Comparison of ENCODE assay signal across 19 cellular contexts in the genomic region with DNA sequence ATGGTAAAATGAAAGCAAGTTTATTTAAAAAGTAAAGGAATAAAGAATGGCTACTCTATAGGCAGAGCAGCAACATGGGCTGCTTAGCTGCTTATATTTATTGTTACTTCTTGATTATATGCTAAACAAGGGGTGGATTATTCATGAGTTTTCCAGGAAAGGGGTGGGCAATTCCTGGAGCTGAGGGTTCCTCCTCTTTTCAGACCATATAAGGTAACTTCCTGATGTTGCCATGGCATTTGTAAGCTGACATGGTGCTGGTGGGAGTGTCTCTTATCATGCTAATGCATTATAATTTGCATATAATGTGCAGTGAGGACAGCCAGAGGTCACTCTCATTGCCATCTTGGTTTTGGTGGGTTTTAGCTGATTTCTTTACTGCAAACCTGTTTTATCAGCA. TPM values are rescaled to one million over a fixed set of nuclear protein-coding genes. Genes with fewer than 3 reads are reported as not detected.
"Had no signal": no experiment of that assay in that cellular context is flagged by ENCODE, and none has a peak within 500 bp of the region (broad histone marks: within the 10 kb centered on the region; RNA-seq: fewer than 3 reads in every experiment).

No MANE protein-coding gene starts in this region.

RNA-seq across cellular contexts. Expression of gene TREML2, which starts 11.9 kb away (rescaled TPM):
- total RNA-seq: ascending aorta, bronchial epithelial cell, cardiac muscle cell, chondrocyte had no signal
- polyA plus RNA-seq: cardiac muscle cell had no signal

RNA-seq across cellular contexts. Expression of gene TREM2, which starts 26.1 kb away (rescaled TPM):
- total RNA-seq: activated B cell treated with CpG ODN at 0.5 μM for 24 hours; activated CD4-positive, alpha-beta memory T cell treated with anti-CD3 and anti-CD28 coated beads, Interleukin-2, amount 10 ng/mL, durations not matched to agents 7 days and 5 days; activated CD4-positive, alpha-beta T cell treated with anti-CD3 and anti-CD28 coated beads, Interleukin-2, amount 10 ng/mL, durations not matched to agents 7 days and 5 days; activated CD8-positive, alpha-beta memory T cell treated with anti-CD3 and anti-CD28 coated beads for 36 hours; activated naive CD4-positive, alpha-beta T cell treated with anti-CD3 and anti-CD28 coated beads for 36 hours; activated naive CD4-positive, alpha-beta T cell treated with anti-CD3 and anti-CD28 coated beads, Interleukin-2, amount 50 U/mL, for 72 hours; activated naive CD8-positive, alpha-beta T cell treated with anti-CD3 and anti-CD28 coated beads for 36 hours; activated T-cell treated with anti-CD3 and anti-CD28 coated beads, Interleukin-2, amount 50 U/mL, for 4 hours; activated T-cell treated with anti-CD3 and anti-CD28 coated beads, Interleukin-2, amount 50 U/mL, for 72 hours; activated T-helper 1 cell treated with anti-CD3 and anti-CD28 coated beads, Interleukin-12 subunit alpha, Interleukin-12 subunit beta, Interleukin-2, Interleukin-4 antibody, amounts not matched to agents 30 ng/mL and 10 ng/mL and 1 ng/mL, durations not matched to agents 14 hours and 24 hours and 36 hours; activated T-helper 17 cell treated with anti-CD3 and anti-CD28 coated beads, Interleukin-2, amount 50 U/mL, for 72 hours; cardiac muscle cell; chondrocyte; T-helper 1 cell treated with Interleukin-12 subunit alpha and Interleukin-12 subunit beta and Interleukin-4 antibody, amounts not matched to agents 30 ng/mL and 1 ng/mL, for 36 hours; T-helper 17 cell; T-helper 2 cell treated with Interferon-gamma antibody and Interleukin-4, amounts not matched to agents 100 ng/mL and 5 ng/mL, for 36 hours had no signal
- polyA plus RNA-seq: cardiac muscle cell had no signal

RNA-seq across cellular contexts. Expression of gene TREML1, which starts 34.9 kb away (rescaled TPM):
- total RNA-seq: activated B cell treated with CpG ODN at 0.5 μM for 24 hours; activated CD4-positive, alpha-beta memory T cell treated with anti-CD3 and anti-CD28 coated beads, Interleukin-2, amount 10 ng/mL, durations not matched to agents 7 days and 5 days; activated CD4-positive, alpha-beta T cell treated with anti-CD3 and anti-CD28 coated beads, Interleukin-2, amount 10 ng/mL, durations not matched to agents 7 days and 5 days; activated CD8-positive, alpha-beta memory T cell treated with anti-CD3 and anti-CD28 coated beads for 36 hours; activated naive CD4-positive, alpha-beta T cell treated with anti-CD3 and anti-CD28 coated beads for 36 hours; activated naive CD4-positive, alpha-beta T cell treated with anti-CD3 and anti-CD28 coated beads, Interleukin-2, amount 50 U/mL, for 72 hours; activated naive CD8-positive, alpha-beta T cell treated with anti-CD3 and anti-CD28 coated beads for 36 hours; activated T-cell treated with anti-CD3 and anti-CD28 coated beads, Interleukin-2, amount 50 U/mL, for 4 hours; activated T-cell treated with anti-CD3 and anti-CD28 coated beads, Interleukin-2, amount 50 U/mL, for 72 hours; activated T-helper 1 cell treated with anti-CD3 and anti-CD28 coated beads, Interleukin-12 subunit alpha, Interleukin-12 subunit beta, Interleukin-2, Interleukin-4 antibody, amounts not matched to agents 30 ng/mL and 10 ng/mL and 1 ng/mL, durations not matched to agents 14 hours and 24 hours and 36 hours; activated T-helper 17 cell treated with anti-CD3 and anti-CD28 coated beads, Interleukin-2, amount 50 U/mL, for 72 hours; ascending aorta; bronchial epithelial cell; cardiac muscle cell; chondrocyte; T-helper 1 cell treated with Interleukin-12 subunit alpha and Interleukin-12 subunit beta and Interleukin-4 antibody, amounts not matched to agents 30 ng/mL and 1 ng/mL, for 36 hours; T-helper 2 cell treated with Interferon-gamma antibody and Interleukin-4, amounts not matched to agents 100 ng/mL and 5 ng/mL, for 36 hours had no signal
- polyA plus RNA-seq: cardiac muscle cell had no signal

RNA-seq across cellular contexts. Expression of gene TREML4, which starts 39.1 kb away (rescaled TPM):
- total RNA-seq: activated B cell treated with CpG ODN at 0.5 μM for 24 hours; activated CD4-positive, alpha-beta memory T cell treated with anti-CD3 and anti-CD28 coated beads, Interleukin-2, amount 10 ng/mL, durations not matched to agents 7 days and 5 days; activated CD4-positive, alpha-beta T cell treated with anti-CD3 and anti-CD28 coated beads, Interleukin-2, amount 10 ng/mL, durations not matched to agents 7 days and 5 days; activated CD8-positive, alpha-beta memory T cell treated with anti-CD3 and anti-CD28 coated beads for 36 hours; activated naive CD4-positive, alpha-beta T cell treated with anti-CD3 and anti-CD28 coated beads for 36 hours; activated naive CD4-positive, alpha-beta T cell treated with anti-CD3 and anti-CD28 coated beads, Interleukin-2, amount 50 U/mL, for 72 hours; activated naive CD8-positive, alpha-beta T cell treated with anti-CD3 and anti-CD28 coated beads for 36 hours; activated T-cell treated with anti-CD3 and anti-CD28 coated beads, Interleukin-2, amount 50 U/mL, for 4 hours; activated T-cell treated with anti-CD3 and anti-CD28 coated beads, Interleukin-2, amount 50 U/mL, for 72 hours; activated T-helper 1 cell treated with anti-CD3 and anti-CD28 coated beads, Interleukin-12 subunit alpha, Interleukin-12 subunit beta, Interleukin-2, Interleukin-4 antibody, amounts not matched to agents 30 ng/mL and 10 ng/mL and 1 ng/mL, durations not matched to agents 14 hours and 24 hours and 36 hours; activated T-helper 17 cell treated with anti-CD3 and anti-CD28 coated beads, Interleukin-2, amount 50 U/mL, for 72 hours; ascending aorta; bronchial epithelial cell; cardiac muscle cell; chondrocyte; T-cell; T-helper 1 cell treated with Interleukin-12 subunit alpha and Interleukin-12 subunit beta and Interleukin-4 antibody, amounts not matched to agents 30 ng/mL and 1 ng/mL, for 36 hours; T-helper 2 cell treated with Interferon-gamma antibody and Interleukin-4, amounts not matched to agents 100 ng/mL and 5 ng/mL, for 36 hours had no signal
- polyA plus RNA-seq: cardiac muscle cell had no signal
